Comparison of ENCODE assay signal across 9 cellular contexts in the genomic region with DNA sequence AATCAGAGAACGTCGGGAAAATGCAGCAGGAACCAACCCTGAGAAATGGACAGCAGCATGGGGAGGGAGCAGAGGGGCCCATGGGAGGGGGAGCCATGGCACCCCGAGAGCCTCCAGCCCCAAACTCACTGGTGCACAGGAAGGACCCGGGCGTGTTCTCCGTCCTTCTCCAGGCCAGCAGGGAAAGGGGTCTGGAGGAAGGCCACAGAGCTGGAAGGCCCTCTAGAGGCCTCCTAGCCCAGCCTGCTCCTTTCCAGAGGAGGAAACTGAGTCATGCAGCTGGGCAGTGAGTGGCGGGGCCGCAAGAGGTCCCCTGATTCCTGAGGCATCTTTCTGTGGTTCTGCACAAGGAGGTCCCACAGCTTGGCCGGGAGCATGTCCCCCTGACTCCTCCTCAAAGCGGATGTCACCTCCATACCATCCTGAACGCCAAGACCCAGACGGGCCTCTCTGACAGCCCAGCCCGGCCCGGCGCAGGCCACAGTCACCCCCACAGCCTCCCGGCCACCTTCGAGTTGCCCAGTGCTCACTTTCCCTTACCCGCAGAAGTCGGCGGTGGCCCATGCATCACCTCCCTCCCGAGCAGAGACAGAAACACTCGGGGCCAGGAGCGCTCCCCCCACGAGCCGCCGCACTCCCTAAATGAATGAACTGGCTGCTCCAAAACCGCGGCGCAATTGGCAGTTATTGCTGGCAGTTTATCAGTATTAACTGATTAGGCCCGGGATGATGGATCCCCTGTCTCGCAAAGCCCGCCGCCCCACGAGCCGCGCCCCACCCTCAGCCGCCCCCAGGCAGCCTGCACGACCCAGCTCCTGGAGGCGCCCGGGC.
"Had no signal": no experiment of that assay in that cellular context is flagged by ENCODE, and none has a peak within 500 bp of the region (broad histone marks: within the 10 kb centered on the region; RNA-seq: fewer than 3 reads in every experiment).

No MANE protein-coding gene starts in this region.

- DNase-seq: activated effector memory CD4-positive, alpha-beta T cell treated with Interleukin-2 at 50 U/mL for 16 hours; esophagus squamous epithelium; spleen had no signal

- H3K9me3 Mint-ChIP-seq: activated T-cell treated with anti-CD3 and anti-CD28 coated beads, Interleukin-2, amount 50 U/mL, for 24 hours; stimulated activated naive B cell treated with anti-CD40 and anti-IgM and Interleukin-4, amounts not matched to agents 10 μg/mL and 1 μg/mL and 100 μg/mL, for 72 hours had no signal

- H3K9me3 ChIP-seq: esophagus squamous epithelium, neutrophil, right lobe of liver, spleen, upper lobe of left lung had no signal

- H3K4me3 Mint-ChIP-seq: activated naive CD8-positive, alpha-beta T cell; activated T-cell treated with anti-CD3 and anti-CD28 coated beads, Interleukin-2, amount 50 U/mL, for 24 hours; stimulated activated naive B cell treated with anti-CD40 and anti-IgM and Interleukin-4, amounts not matched to agents 10 μg/mL and 1 μg/mL and 100 μg/mL, for 72 hours had no signal

- H3K36me3 ChIP-seq: esophagus squamous epithelium, neutrophil, right lobe of liver, spleen, upper lobe of left lung had no signal

- H3K36me3 Mint-ChIP-seq: activated naive CD8-positive, alpha-beta T cell; stimulated activated naive B cell treated with anti-CD40 and anti-IgM and Interleukin-4, amounts not matched to agents 10 μg/mL and 1 μg/mL and 100 μg/mL, for 72 hours had no signal

- H3K27ac ChIP-seq: esophagus squamous epithelium, neutrophil, right lobe of liver, spleen, upper lobe of left lung had no signal

- H3K27ac Mint-ChIP-seq: activated naive CD8-positive, alpha-beta T cell; activated T-cell treated with anti-CD3 and anti-CD28 coated beads, Interleukin-2, amount 50 U/mL, for 24 hours; stimulated activated naive B cell treated with anti-CD40 and anti-IgM and Interleukin-4, amounts not matched to agents 10 μg/mL and 1 μg/mL and 100 μg/mL, for 72 hours had no signal

- H3K4me1 Mint-ChIP-seq: stimulated activated naive B cell treated with anti-CD40 and anti-IgM and Interleukin-4, amounts not matched to agents 10 μg/mL and 1 μg/mL and 100 μg/mL, for 72 hours had no signal

- H3K27me3 ChIP-seq: right lobe of liver had no signal

- H3K4me3 ChIP-seq: esophagus squamous epithelium, right lobe of liver, spleen, upper lobe of left lung had no signal
